In genomic region chr9:88852794-88853193, GRCh38 we compare ENCODE assay signal across 12 cellular contexts.
DNase-seq lines count a peak whose midpoint lies in the region; ATAC-seq and TF ChIP-seq lines count a peak whose summit lies in the region.
"Had no signal": no experiment of that assay in that cellular context is flagged by ENCODE, and none has a peak within 500 bp of the region (broad histone marks: within the 10 kb centered on the region; RNA-seq: fewer than 3 reads in every experiment).

No MANE protein-coding gene starts in this region.

- TF ChIP-seq CTCF in fibroblast of mammary gland (conservative IDR thresholded peaks at IDR 0.05; ENCODE audit: control insufficient read depth, insufficient read depth, low read depth, low read length), result no peak
- no peak for TF ChIP-seq CTCF in osteocyte (IDR thresholded peaks at IDR 0.05)
- no peak for TF ChIP-seq CTCF in esophagus muscularis mucosa (IDR thresholded peaks at IDR 0.05)

- H3K4me1 ChIP-seq in esophagus muscularis mucosa, result peaks cover 0 to 6% (median 0%) of the 10 kb centered on the region in 4 donors

- intact Hi-C loops in esophagus muscularis mucosa (cut with DNase I), result no loop called here

- no peak overlapping the region for H3K4me3 Mint-ChIP-seq in osteocyte (ENCODE audit: unreplicated experiment)
- no peak overlapping the region for H3K4me3 Mint-ChIP-seq in stimulated activated memory B cell treated with anti-CD40 and anti-IgM and Interleukin-4, amounts not matched to agents 10 μg/mL and 1 μg/mL and 100 μg/mL, for 72 hours
- H3K4me3 Mint-ChIP-seq: activated naive CD4-positive, alpha-beta T cell treated with anti-CD3 and anti-CD28 coated beads, Interleukin-2, amount 50 U/mL, for 24 hours had no signal

- peaks cover 24% of the 10 kb centered on the region for H3K9me3 Mint-ChIP-seq in osteocyte (ENCODE audit: unreplicated experiment)
- peaks cover 10% of the 10 kb centered on the region for H3K9me3 Mint-ChIP-seq in stimulated activated memory B cell treated with anti-CD40 and anti-IgM and Interleukin-4, amounts not matched to agents 10 μg/mL and 1 μg/mL and 100 μg/mL, for 72 hours

- no peak overlapping the region for H3K4me3 ChIP-seq in fibroblast of mammary gland (ENCODE audit: control insufficient read depth, low read depth, low read length)
- H3K4me3 ChIP-seq in esophagus muscularis mucosa, result no peak overlapping the region

- H3K27ac Mint-ChIP-seq in osteocyte (ENCODE audit: unreplicated experiment), result peak overlapping the region; percentile 86
- no peak overlapping the region for H3K27ac Mint-ChIP-seq in stimulated activated memory B cell treated with anti-CD40 and anti-IgM and Interleukin-4, amounts not matched to agents 10 μg/mL and 1 μg/mL and 100 μg/mL, for 72 hours
- H3K27ac Mint-ChIP-seq: activated naive CD4-positive, alpha-beta T cell treated with anti-CD3 and anti-CD28 coated beads, Interleukin-2, amount 50 U/mL, for 24 hours; progenitor cell of endocrine pancreas had no signal

- no peak overlapping the region for H3K27ac ChIP-seq in esophagus muscularis mucosa (replicated peaks in 1 of 4)
- H3K27ac ChIP-seq: WERI-Rb-1 had no signal

- WGBS in esophagus muscularis mucosa, result 38% methylated on average over 1 of the region's 1 CpG

- no peak for TF ChIP-seq POLR2A in esophagus muscularis mucosa (IDR thresholded peaks at IDR 0.05; ENCODE audit: low read depth)

- DNase-seq in GM04503 (ENCODE audit: low read depth) (peak; percentile 59), RPMI7951 (ENCODE audit: low read depth) (peak; percentile 99), fibroblast of mammary gland (ENCODE audit: low read depth) (peak; percentile 99), osteocyte (ENCODE audit: extremely low spot score, unreplicated experiment) (peak; percentile 88), esophagus muscularis mucosa (ENCODE audit: extremely low spot score) (no peak), NCI-H2081 (lab: John Stamatoyannopoulos, UW) (no peak)
- DNase-seq: NCI-H748 treated with DMSO at 0.1 percent for 48 hours, WERI-Rb-1 had no signal

- no peak for ATAC-seq in HG03432 (IDR thresholded peaks at IDR 0.05; ENCODE audit: unreplicated experiment)
- ATAC-seq in stimulated activated memory B cell treated with anti-CD40 and anti-IgM and Interleukin-4, amounts not matched to agents 10 μg/mL and 1 μg/mL and 100 μg/mL, for 72 hours, result no peak

- no peaks in the 10 kb centered on the region for H3K27me3 Mint-ChIP-seq in osteocyte (ENCODE audit: unreplicated experiment)
- peaks cover 10% of the 10 kb centered on the region for H3K27me3 Mint-ChIP-seq in stimulated activated memory B cell treated with anti-CD40 and anti-IgM and Interleukin-4, amounts not matched to agents 10 μg/mL and 1 μg/mL and 100 μg/mL, for 72 hours
- H3K27me3 Mint-ChIP-seq: progenitor cell of endocrine pancreas had no signal

- H3K36me3 ChIP-seq in esophagus muscularis mucosa, result no peaks in the 10 kb centered on the region
- H3K36me3 ChIP-seq: WERI-Rb-1 had no signal

- H3K9me3 ChIP-seq in esophagus muscularis mucosa, result peaks cover 0 to 14% (median 5%) of the 10 kb centered on the region in 4 donors

- H3K27me3 ChIP-seq in esophagus muscularis mucosa, result no peaks in the 10 kb centered on the region

- H3K36me3 Mint-ChIP-seq in osteocyte (ENCODE audit: unreplicated experiment), result peaks cover 10% of the 10 kb centered on the region
- no peaks in the 10 kb centered on the region for H3K36me3 Mint-ChIP-seq in stimulated activated memory B cell treated with anti-CD40 and anti-IgM and Interleukin-4, amounts not matched to agents 10 μg/mL and 1 μg/mL and 100 μg/mL, for 72 hours

- H3K4me1 Mint-ChIP-seq in osteocyte (ENCODE audit: unreplicated experiment), result peaks cover 19% of the 10 kb centered on the region
- H3K4me1 Mint-ChIP-seq in stimulated activated memory B cell treated with anti-CD40 and anti-IgM and Interleukin-4, amounts not matched to agents 10 μg/mL and 1 μg/mL and 100 μg/mL, for 72 hours, result no peaks in the 10 kb centered on the region
- H3K4me1 Mint-ChIP-seq: activated naive CD4-positive, alpha-beta T cell treated with anti-CD3 and anti-CD28 coated beads, Interleukin-2, amount 50 U/mL, for 24 hours had no signal

- no peak for TF ChIP-seq EP300 in esophagus muscularis mucosa (IDR thresholded peaks at IDR 0.05)

Comparison
In these comparisons a context has a peak if more than half of its experiments do, and no peak if none do; other contexts are left out.
1. DNase-seq: peak in GM04503 (single experiment), RPMI7951 (single experiment), fibroblast of mammary gland (single experiment) and osteocyte (single experiment); none in esophagus muscularis mucosa (single experiment) and NCI-H2081 (0 of 2).